In the genomic region with DNA sequence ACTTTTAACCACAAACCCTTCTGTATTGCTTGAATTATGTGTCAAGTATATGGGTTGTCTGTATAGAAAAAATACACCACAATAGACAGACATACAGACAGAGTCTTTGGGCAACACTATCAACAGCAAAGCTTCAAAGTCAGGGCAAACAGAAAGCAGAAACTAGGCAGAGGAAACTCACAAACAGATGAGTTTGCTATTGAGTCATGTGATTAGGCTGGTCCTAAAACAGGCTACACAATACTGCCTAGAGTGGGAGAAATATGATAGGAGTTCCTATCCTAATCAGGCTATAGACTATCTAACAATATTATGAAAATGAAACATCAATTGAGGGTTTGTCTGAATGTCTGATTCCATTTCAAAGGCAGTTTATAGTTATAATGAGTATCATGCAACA, we compare ENCODE assay signal across 15 cellular contexts.
"Had no signal": no experiment of that assay in that cellular context is flagged by ENCODE, and none has a peak within 500 bp of the region (broad histone marks: within the 10 kb centered on the region; RNA-seq: fewer than 3 reads in every experiment).

No MANE protein-coding gene starts in this region.

- H3K27me3 ChIP-seq: body of pancreas, tibial artery, vagina had no signal

- H3K27ac ChIP-seq: body of pancreas, epithelial cell of prostate, lower lobe of right lung, tibial artery, vagina had no signal

- ATAC-seq: body of pancreas; effector memory CD8-positive, alpha-beta T cell; lower lobe of right lung; right cardiac atrium; stimulated activated effector memory CD8-positive, alpha-beta T cell treated with anti-CD3 and anti-CD28 coated beads, Interleukin-12 subunit alpha, Interleukin-12 subunit beta, amount 100 ng/mL, for 72 hours had no signal

- DNase-seq: activated B cell treated with CpG ODN at 0.5 μM for 24 hours; activated CD4-positive, alpha-beta T cell treated with anti-CD3 and anti-CD28 coated beads, Interleukin-2, amount 10 ng/mL, durations not matched to agents 7 days and 5 days; activated CD8-positive, alpha-beta memory T cell treated with anti-CD3 and anti-CD28 coated beads for 24 hours; activated naive CD4-positive, alpha-beta T cell treated with anti-CD3 and anti-CD28 coated beads, Interleukin-2, amount 10 ng/mL, durations not matched to agents 7 days and 5 days; activated T-cell treated with anti-CD3 and anti-CD28 coated beads for 4 hours; body of pancreas; effector memory CD8-positive, alpha-beta T cell; hippocampal formation; lower lobe of right lung; occipital lobe; right cardiac atrium; tibial artery had no signal

- H3K9me3 ChIP-seq: body of pancreas, lower lobe of right lung, tibial artery, vagina had no signal

- H3K4me1 ChIP-seq: body of pancreas, lower lobe of right lung, vagina had no signal

- H3K36me3 ChIP-seq: lower lobe of right lung, tibial artery, vagina had no signal

- H3K4me3 ChIP-seq: body of pancreas, lower lobe of right lung, tibial artery, vagina had no signal
